In the genomic region with DNA sequence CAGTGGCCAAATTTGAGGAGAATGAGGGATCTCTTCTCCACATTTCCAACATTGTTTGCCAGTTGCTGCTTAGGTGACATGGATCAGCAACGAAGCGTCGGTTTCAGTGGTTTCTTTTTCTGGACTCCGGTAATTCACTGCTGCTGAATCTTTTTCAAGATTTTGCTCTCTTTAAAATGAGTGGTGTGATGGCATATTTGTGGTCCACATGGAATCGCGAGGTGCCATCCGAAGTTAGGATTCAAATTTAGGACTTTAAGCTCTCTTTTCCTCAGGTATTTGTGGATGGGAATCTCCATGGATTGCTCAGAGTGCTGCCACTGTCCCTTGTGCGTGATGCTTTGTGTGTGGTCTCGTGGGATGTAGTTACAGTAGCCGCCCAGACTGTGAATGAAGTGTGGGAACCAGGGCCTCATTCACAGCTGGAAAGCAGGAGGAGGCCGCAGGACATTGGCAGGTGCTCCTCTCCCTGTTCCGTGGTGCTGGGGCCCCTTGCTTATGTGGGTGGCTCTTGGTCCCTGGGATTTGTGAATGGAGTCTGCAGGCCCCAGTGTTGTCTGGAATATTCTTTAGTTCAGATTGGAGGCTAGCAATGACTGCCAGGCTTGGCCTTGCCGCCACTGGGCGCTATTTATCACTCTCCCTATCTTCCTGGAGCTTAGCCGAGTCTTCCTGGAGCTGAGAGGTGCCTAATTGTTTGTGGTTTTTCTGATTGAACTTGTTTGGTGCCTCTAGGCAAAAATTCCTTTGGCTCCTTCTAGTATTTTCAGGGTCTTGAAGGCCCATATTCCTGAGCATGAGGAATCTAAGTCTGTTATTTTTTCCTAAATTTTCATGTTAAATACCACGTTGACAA, we compare ENCODE assay signal across 8 cellular contexts. TPM values are rescaled to one million over a fixed set of nuclear protein-coding genes. Genes with fewer than 3 reads are reported as not detected.
DNase-seq lines count a peak whose midpoint lies in the region; ATAC-seq, FAIRE-seq and TF ChIP-seq lines count a peak whose summit lies in the region.

No MANE protein-coding gene starts in this region.

- H3K18ac ChIP-seq in H1 (ENCODE audit: extremely low read depth, low read length): peak overlapping the region; percentile 52

- FAIRE-seq in H1 (lab: Jason Lieb, UNC): no peak

- peak overlapping the region; percentile 91 for H3K4me3 Mint-ChIP-seq in natural killer cell

- peak overlapping the region; percentile 97 to 98 for H3K27ac Mint-ChIP-seq in natural killer cell

- no peak for TF ChIP-seq RAD21 in H1 (IDR thresholded peaks at IDR 0.05 in 1 of 2, conservative IDR thresholded peaks at IDR 0.05 in 1 of 2; ENCODE audit: low read depth in 2 of 2, low read length in 2 of 2)

- peaks cover 0 to 5% (median 1%) of the 10 kb centered on the region in 4 experiments; a peak in 2 of 7 replicates for H3K4me1 ChIP-seq in H1 (replicated peaks in 1 of 4; ENCODE audit: control insufficient read depth in 3 of 4, insufficient read depth in 4 of 4, low read length in 3 of 4)

- H3K4me1 Mint-ChIP-seq in natural killer cell: peaks cover 40 to 47% of the 10 kb centered on the region in 2 donors

- no peaks in the 10 kb centered on the region for H3K9me3 Mint-ChIP-seq in natural killer cell

- H3K9ac ChIP-seq in H1 (replicated peaks in 1 of 4; ENCODE audit: extremely low read depth in 1 of 4, low read depth in 3 of 4, low read length in 3 of 4): peak overlapping the region; percentile 100

- H2BK5ac ChIP-seq in H1 (ENCODE audit: low read depth, low read length): peak overlapping the region; percentile 97

- no peak for TF ChIP-seq EP300 in H1 (IDR thresholded peaks at IDR 0.05; ENCODE audit: borderline replicate concordance in 1 of 2, low read depth in 2 of 2, low read length in 2 of 2)

- H3K4me2 ChIP-seq in H1 (ENCODE audit: insufficient read depth in 1 of 2, low read depth in 2 of 2, low read length in 2 of 2): peak overlapping the region; percentile 96 to 98

- peak overlapping the region; percentile 96 for H3K27ac ChIP-seq in H1 (ENCODE audit: low read depth, low read length)

- H2BK12ac ChIP-seq in H1 (ENCODE audit: low read depth, low read length): peak overlapping the region; percentile 96; the same call in 1 of the 2 replicates

- intact Hi-C loops in natural killer cell (cut with micrococcal nuclease): loop anchor here (5.0 kb wide), 1 partner anchor 42 kb away; no protein-coding TSS in a partner anchor
- intact Hi-C loops in sciatic nerve (cut with DNase I): no loop called here

- H3K27me3 ChIP-seq in H1 (replicated peaks in 1 of 4; ENCODE audit: control insufficient read depth in 3 of 4, extremely low read depth in 1 of 4, insufficient read depth in 3 of 4, low read length in 3 of 4): no peaks in the 10 kb centered on the region

- H3K56ac ChIP-seq in H1 (replicated peaks; ENCODE audit: insufficient read length, low read depth, low read length): peak overlapping the region; percentile 82

- peak overlapping the region; percentile 100; the same call in 1 of the 2 replicates for H4K8ac ChIP-seq in H1 (ENCODE audit: extremely low read depth, insufficient read depth, low read length)

- H4K5ac ChIP-seq in H1 (ENCODE audit: insufficient read length, low read depth, low read length): peak overlapping the region; percentile 97

- peaks cover 16 to 38% (median 17%) of the 10 kb centered on the region in 4 experiments for H3K36me3 ChIP-seq in H1 (ENCODE audit: control insufficient read depth in 2 of 4, insufficient read depth in 4 of 4, low read length in 3 of 4)

- POLR2A ChIA-PET in H1 (lab: Charles Lee; ENCODE audit: partially characterized antibody): interaction anchor here (0.6 to 59.0 kb wide), 19 partner anchors 13 to 177 kb away, joined by 3 to 1874 read pairs (median 4); partner anchors contain the start of genes CDKN2D, DNM2, KRI1 and QTRT1

- peaks cover 13% of the 10 kb centered on the region for H3K23me2 ChIP-seq in H1 (ENCODE audit: low read depth, low read length)

- ATAC-seq in natural killer cell (no peak), sciatic nerve (no peak), GM21717 (IDR thresholded peaks at IDR 0.05; ENCODE audit: unreplicated experiment) (no peak)

- H3K4me3 ChIP-seq in GM08714 (ENCODE audit: low read length) (peak overlapping the region; percentile 96), H1 (ENCODE audit: extremely low read depth in 1 of 4, insufficient read depth in 2 of 4, low read depth in 3 of 4, low read length in 4 of 4) (peak overlapping the region; percentile 99 to 100 (median 100))

- peak in 1 of 2 experiments; percentile 16 for TF ChIP-seq POLR2A in H1 (IDR thresholded peaks at IDR 0.05; ENCODE audit: control extremely low read depth in 1 of 2, low read depth in 2 of 2, low read length in 2 of 2)

- peak overlapping the region; percentile 91 for H4K91ac ChIP-seq in H1 (replicated peaks; ENCODE audit: insufficient read length, low read length)

- DNase-seq in AG08395 (ENCODE audit: low spot score) (peak; percentile 25), SK-MEL-5 (ENCODE audit: low read depth, low spot score) (peak; percentile 22), H1 (ENCODE audit: low read depth in 1 of 2, low spot score in 2 of 2) (no peak), natural killer cell (no peak), NCI-H2196 (lab: John Stamatoyannopoulos, UW; ENCODE audit: unreplicated experiment) (no peak), sciatic nerve (ENCODE audit: low spot score) (no peak)

- TF ChIP-seq CTCF in H1 (IDR thresholded peaks at IDR 0.05; ENCODE audit: control extremely low read depth in 1 of 3, insufficient read depth in 1 of 3, low read depth in 1 of 3, low read length in 3 of 3) (peak in 1 of 3 experiments; percentile 20; a peak in 1 of 4 replicates), natural killer cell (IDR thresholded peaks at IDR 0.05) (no peak)

- no peak overlapping the region for H2BK15ac ChIP-seq in H1 (ENCODE audit: low read length)

- H2BK120ac ChIP-seq in H1 (replicated peaks; ENCODE audit: low read depth, low read length): peak overlapping the region; percentile 19

- in situ Hi-C loops in SK-MEL-5 (cut with HindIII; ENCODE audit: low pct_unique_long_range_greater_than_20kb, low sequenced_read_pairs): no loop called here

- H4K20me1 ChIP-seq in H1 (replicated peaks in 1 of 2; ENCODE audit: control insufficient read depth in 1 of 2, insufficient read depth in 2 of 2, low read length in 2 of 2): peaks cover 20 to 32% of the 10 kb centered on the region in 2 experiments

- WGBS in H1 (ENCODE audit: extremely low coverage in 1 of 2, insufficient coverage in 1 of 2, insufficient read length in 1 of 2, insufficient replicate concordance in 2 of 2, low coverage in 1 of 2, low lambda C conversion rate in 2 of 2, missing lambda C conversion rate in 1 of 2), 2 experiments: 3% methylated on average over 16 of the region's 16 CpGs; no CpG with 5 or more reads in 1 of the 2 experiments

- H3K9me3 ChIP-seq in H1 (ENCODE audit: insufficient read depth in 2 of 2, low read depth in 1 of 2, low read length in 1 of 2): no peaks in the 10 kb centered on the region

- peak overlapping the region; percentile 100 for H2AK5ac ChIP-seq in H1 (ENCODE audit: low read depth, low read length)

- H3K23ac ChIP-seq in H1 (ENCODE audit: insufficient read length): no peak overlapping the region

- H2BK20ac ChIP-seq in H1 (ENCODE audit: low read length): no peak overlapping the region

- H3K4ac ChIP-seq in H1 (replicated peaks; ENCODE audit: insufficient read length, low read depth, low read length): peak overlapping the region; percentile 98

- H3K79me2 ChIP-seq in H1 (ENCODE audit: control insufficient read depth in 1 of 2, insufficient read depth in 2 of 2, low read length in 2 of 2): peaks cover 56 to 74% of the 10 kb centered on the region in 2 experiments

- H3K14ac ChIP-seq in H1 (ENCODE audit: insufficient read length): peak overlapping the region; percentile 73

- H2AFZ ChIP-seq in H1 (ENCODE audit: low read length): no peak overlapping the region

- H3K36me3 Mint-ChIP-seq in natural killer cell: no peaks in the 10 kb centered on the region

- H3K27me3 Mint-ChIP-seq in natural killer cell (ENCODE audit: low read depth in 2 of 2): no peaks in the 10 kb centered on the region

- CTCF ChIA-PET in H1 (lab: Charles Lee; ENCODE audit: partially characterized antibody): interaction anchor here (0.5 to 5.3 kb wide), 6 partner anchors 10 to 146 kb away, joined by 3 to 27 read pairs (median 5); no protein-coding TSS in a partner anchor

- H3K79me1 ChIP-seq in H1 (ENCODE audit: low read depth, low read length): no peaks in the 10 kb centered on the region; the same call in 1 of the 2 replicates

RNA-seq across cellular contexts. Expression of gene ILF3, which starts 1.5 kb away (rescaled TPM):
- total RNA-seq in SK-MEL-5 (2014; rRNA removed; shearing (Covaris generic)): 96.9 and 108 TPM in 2 replicates
- polyA plus RNA-seq in SK-MEL-5 (2015; cell fraction: cytosol; rRNA removed): 154 and 198 TPM in 2 replicates
- polyA plus RNA-seq in SK-MEL-5 (2015; cell fraction: nucleus; rRNA removed): 271 and 294 TPM in 2 replicates
- total RNA-seq in H1 (2021; fragmentation: NEBNext Ultra II Directional; extraction: Animal tissue kit (Norgen Biotek cat#: 25700)): 675 and 695 TPM in 2 replicates
- polyA plus RNA-seq in H1 (2011; rRNA removed): 291 and 412 TPM in 2 replicates
- 422 TPM for polyA plus RNA-seq in H1 (2011; cell fraction: cytosol; rRNA removed)
- 936 TPM for polyA plus RNA-seq in H1 (2011; cell fraction: nucleus; rRNA removed)
- polyA plus RNA-seq in H1 (2012, experiment 1 of 2): 420 to 558 TPM (median 549 TPM) in 4 replicates
- polyA plus RNA-seq in H1 (2012, experiment 2 of 2): 262 TPM
- 360 TPM for polyA plus RNA-seq in H1 (2013, experiment 1 of 2)
- polyA plus RNA-seq in H1 (2013, experiment 2 of 2): 337 TPM
- 399 and 421 TPM in 2 replicates for polyA minus RNA-seq in H1 (2011; rRNA and poly(A)+ RNA removed)
- 267 TPM for polyA minus RNA-seq in H1 (2011; cell fraction: cytosol; rRNA and poly(A)+ RNA removed)
- polyA minus RNA-seq in H1 (2011; cell fraction: nucleus; rRNA and poly(A)+ RNA removed): 311 TPM
- 100 to 1,000 TPM; 329 to 365 (median 332) TPM for total RNA-seq in natural killer cell
- total RNA-seq in sciatic nerve: 198 TPM

RNA-seq across cellular contexts. Expression of gene SLC44A2, which starts 30.3 kb away (rescaled TPM):
- total RNA-seq in SK-MEL-5 (2014; rRNA removed; shearing (Covaris generic)): 3.1 and 3.2 TPM in 2 replicates
- 13.3 and 17.4 TPM in 2 replicates for polyA plus RNA-seq in SK-MEL-5 (2015; cell fraction: cytosol; rRNA removed)
- 7.1 and 20.5 TPM in 2 replicates for polyA plus RNA-seq in SK-MEL-5 (2015; cell fraction: nucleus; rRNA removed)
- total RNA-seq in H1 (2021; fragmentation: NEBNext Ultra II Directional; extraction: Animal tissue kit (Norgen Biotek cat#: 25700)): 118 and 120 TPM in 2 replicates
- 105 and 113 TPM in 2 replicates for polyA plus RNA-seq in H1 (2011; rRNA removed)
- 80.7 TPM for polyA plus RNA-seq in H1 (2011; cell fraction: cytosol; rRNA removed)
- 208 TPM for polyA plus RNA-seq in H1 (2011; cell fraction: nucleus; rRNA removed)
- 91.8 to 115 TPM (median 97.4 TPM) in 4 replicates for polyA plus RNA-seq in H1 (2012, experiment 1 of 2)
- 122 TPM for polyA plus RNA-seq in H1 (2012, experiment 2 of 2)
- 119 TPM for polyA plus RNA-seq in H1 (2013, experiment 1 of 2)
- polyA plus RNA-seq in H1 (2013, experiment 2 of 2): 115 TPM
- polyA minus RNA-seq in H1 (2011; rRNA and poly(A)+ RNA removed): 110 and 111 TPM in 2 replicates
- 60.9 TPM for polyA minus RNA-seq in H1 (2011; cell fraction: cytosol; rRNA and poly(A)+ RNA removed)
- 63.2 TPM for polyA minus RNA-seq in H1 (2011; cell fraction: nucleus; rRNA and poly(A)+ RNA removed)
- total RNA-seq in natural killer cell (100 to 1,000 TPM; 231 to 306 (median 279) TPM), sciatic nerve (281 TPM)

RNA-seq across cellular contexts. Expression of gene QTRT1, which starts 45.6 kb away (rescaled TPM):
- total RNA-seq in SK-MEL-5 (2014; rRNA removed; shearing (Covaris generic)): 18.2 and 18.9 TPM in 2 replicates
- polyA plus RNA-seq in SK-MEL-5 (2015; cell fraction: cytosol; rRNA removed): 27.0 and 29.1 TPM in 2 replicates
- polyA plus RNA-seq in SK-MEL-5 (2015; cell fraction: nucleus; rRNA removed): 326 and 418 TPM in 2 replicates
- total RNA-seq in H1 (2021; fragmentation: NEBNext Ultra II Directional; extraction: Animal tissue kit (Norgen Biotek cat#: 25700)): 61.1 and 61.6 TPM in 2 replicates
- 94.2 and 126 TPM in 2 replicates for polyA plus RNA-seq in H1 (2011; rRNA removed)
- polyA plus RNA-seq in H1 (2011; cell fraction: cytosol; rRNA removed): 106 TPM
- polyA plus RNA-seq in H1 (2011; cell fraction: nucleus; rRNA removed): 245 TPM
- 59.3 to 105 TPM (median 99.7 TPM) in 4 replicates for polyA plus RNA-seq in H1 (2012, experiment 1 of 2)
- 74.3 TPM for polyA plus RNA-seq in H1 (2012, experiment 2 of 2)
- 33.7 TPM for polyA plus RNA-seq in H1 (2013, experiment 1 of 2)
- 31.1 TPM for polyA plus RNA-seq in H1 (2013, experiment 2 of 2)
- 24.7 and 28.9 TPM in 2 replicates for polyA minus RNA-seq in H1 (2011; rRNA and poly(A)+ RNA removed)
- polyA minus RNA-seq in H1 (2011; cell fraction: cytosol; rRNA and poly(A)+ RNA removed): 20.5 TPM
- 38.8 TPM for polyA minus RNA-seq in H1 (2011; cell fraction: nucleus; rRNA and poly(A)+ RNA removed)
- total RNA-seq in natural killer cell: 10 to 100 TPM; 29.0 to 37.5 (median 29.9) TPM
- total RNA-seq in sciatic nerve: 43.8 TPM

Comparison
In these comparisons a context has a peak if more than half of its experiments do, and no peak if none do; other contexts are left out.
1. DNase-seq: peak in AG08395 (single experiment) and SK-MEL-5 (single experiment); none in H1 (0 of 2), natural killer cell (single experiment), NCI-H2196 (single experiment) and sciatic nerve (single experiment).
2. RNA of gene SLC44A2, which starts 30.3 kb away (total RNA-seq): 281 TPM in sciatic nerve (single experiment), 231 to 306 TPM in natural killer cell and 118 to 120 TPM in H1; 3.1 to 3.2 TPM in SK-MEL-5; every median in the first group is over 10 times any median in the second.